1 cellular context compared by ENCODE assay signal in genomic region chr6:30914076-30914853, GRCh38.
TF ChIP-seq lines count a peak whose summit lies in the region.

Gene VARS2 (plus strand): TSS chr6:30914238. CDS start chr6:30914837, 599 bp downstream.

TF ChIP-seq in GM12878, 131 proteins besides CTCF, POLR2A, EP300 and RAD21 (continued from another document and continues in another):
- TF ChIP-seq, protein P1, sequence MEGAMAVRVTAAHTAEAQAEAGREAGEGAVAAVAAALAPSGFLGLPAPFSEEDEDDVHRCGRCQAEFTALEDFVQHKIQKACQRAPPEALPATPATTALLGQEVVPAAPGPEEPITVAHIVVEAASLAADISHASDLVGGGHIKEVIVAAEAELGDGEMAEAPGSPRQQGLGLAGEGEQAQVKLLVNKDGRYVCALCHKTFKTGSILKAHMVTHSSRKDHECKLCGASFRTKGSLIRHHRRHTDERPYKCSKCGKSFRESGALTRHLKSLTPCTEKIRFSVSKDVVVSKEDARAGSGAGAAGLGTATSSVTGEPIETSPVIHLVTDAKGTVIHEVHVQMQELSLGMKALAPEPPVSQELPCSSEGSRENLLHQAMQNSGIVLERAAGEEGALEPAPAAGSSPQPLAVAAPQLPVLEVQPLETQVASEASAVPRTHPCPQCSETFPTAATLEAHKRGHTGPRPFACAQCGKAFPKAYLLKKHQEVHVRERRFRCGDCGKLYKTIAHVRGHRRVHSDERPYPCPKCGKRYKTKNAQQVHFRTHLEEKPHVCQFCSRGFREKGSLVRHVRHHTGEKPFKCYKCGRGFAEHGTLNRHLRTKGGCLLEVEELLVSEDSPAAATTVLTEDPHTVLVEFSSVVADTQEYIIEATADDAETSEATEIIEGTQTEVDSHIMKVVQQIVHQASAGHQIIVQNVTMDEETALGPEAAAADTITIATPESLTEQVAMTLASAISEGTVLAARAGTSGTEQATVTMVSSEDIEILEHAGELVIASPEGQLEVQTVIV (IDR thresholded peaks at IDR 0.05; ENCODE audit: borderline replicate concordance, partially characterized antibody), result no peak
- TF ChIP-seq, protein P2, sequence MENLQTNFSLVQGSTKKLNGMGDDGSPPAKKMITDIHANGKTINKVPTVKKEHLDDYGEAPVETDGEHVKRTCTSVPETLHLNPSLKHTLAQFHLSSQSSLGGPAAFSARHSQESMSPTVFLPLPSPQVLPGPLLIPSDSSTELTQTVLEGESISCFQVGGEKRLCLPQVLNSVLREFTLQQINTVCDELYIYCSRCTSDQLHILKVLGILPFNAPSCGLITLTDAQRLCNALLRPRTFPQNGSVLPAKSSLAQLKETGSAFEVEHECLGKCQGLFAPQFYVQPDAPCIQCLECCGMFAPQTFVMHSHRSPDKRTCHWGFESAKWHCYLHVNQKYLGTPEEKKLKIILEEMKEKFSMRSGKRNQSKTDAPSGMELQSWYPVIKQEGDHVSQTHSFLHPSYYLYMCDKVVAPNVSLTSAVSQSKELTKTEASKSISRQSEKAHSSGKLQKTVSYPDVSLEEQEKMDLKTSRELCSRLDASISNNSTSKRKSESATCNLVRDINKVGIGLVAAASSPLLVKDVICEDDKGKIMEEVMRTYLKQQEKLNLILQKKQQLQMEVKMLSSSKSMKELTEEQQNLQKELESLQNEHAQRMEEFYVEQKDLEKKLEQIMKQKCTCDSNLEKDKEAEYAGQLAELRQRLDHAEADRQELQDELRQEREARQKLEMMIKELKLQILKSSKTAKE (IDR thresholded peaks at IDR 0.05; ENCODE audit: low read depth, poor library complexity, severe bottlenecking), result no peak
- no peak for TF ChIP-seq ZSCAN29 (IDR thresholded peaks at IDR 0.05)
- no peak for TF ChIP-seq SREBF2 (IDR thresholded peaks at IDR 0.05; ENCODE audit: low read length)
- TF ChIP-seq PRDM15 (CRISPR knock-in tag; IDR thresholded peaks at IDR 0.05), result no peak
- no peak for TF ChIP-seq IKZF2 (IDR thresholded peaks at IDR 0.05)
- no peak for TF ChIP-seq PBX3 (IDR thresholded peaks at IDR 0.05; ENCODE audit: insufficient replicate concordance, low read depth, low read length)
- no peak for TF ChIP-seq ATF7 (IDR thresholded peaks at IDR 0.05; ENCODE audit: low read depth)
- TF ChIP-seq, protein P3, sequence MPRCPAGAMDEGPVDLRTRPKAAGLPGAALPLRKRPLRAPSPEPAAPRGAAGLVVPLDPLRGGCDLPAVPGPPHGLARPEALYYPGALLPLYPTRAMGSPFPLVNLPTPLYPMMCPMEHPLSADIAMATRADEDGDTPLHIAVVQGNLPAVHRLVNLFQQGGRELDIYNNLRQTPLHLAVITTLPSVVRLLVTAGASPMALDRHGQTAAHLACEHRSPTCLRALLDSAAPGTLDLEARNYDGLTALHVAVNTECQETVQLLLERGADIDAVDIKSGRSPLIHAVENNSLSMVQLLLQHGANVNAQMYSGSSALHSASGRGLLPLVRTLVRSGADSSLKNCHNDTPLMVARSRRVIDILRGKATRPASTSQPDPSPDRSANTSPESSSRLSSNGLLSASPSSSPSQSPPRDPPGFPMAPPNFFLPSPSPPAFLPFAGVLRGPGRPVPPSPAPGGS (IDR thresholded peaks at IDR 0.05; ENCODE audit: borderline replicate concordance, insufficient read depth, low read depth, low read length, poor library complexity, severe bottlenecking), result peak; percentile 14
- TF ChIP-seq, protein P4, sequence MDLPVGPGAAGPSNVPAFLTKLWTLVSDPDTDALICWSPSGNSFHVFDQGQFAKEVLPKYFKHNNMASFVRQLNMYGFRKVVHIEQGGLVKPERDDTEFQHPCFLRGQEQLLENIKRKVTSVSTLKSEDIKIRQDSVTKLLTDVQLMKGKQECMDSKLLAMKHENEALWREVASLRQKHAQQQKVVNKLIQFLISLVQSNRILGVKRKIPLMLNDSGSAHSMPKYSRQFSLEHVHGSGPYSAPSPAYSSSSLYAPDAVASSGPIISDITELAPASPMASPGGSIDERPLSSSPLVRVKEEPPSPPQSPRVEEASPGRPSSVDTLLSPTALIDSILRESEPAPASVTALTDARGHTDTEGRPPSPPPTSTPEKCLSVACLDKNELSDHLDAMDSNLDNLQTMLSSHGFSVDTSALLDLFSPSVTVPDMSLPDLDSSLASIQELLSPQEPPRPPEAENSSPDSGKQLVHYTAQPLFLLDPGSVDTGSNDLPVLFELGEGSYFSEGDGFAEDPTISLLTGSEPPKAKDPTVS (IDR thresholded peaks at IDR 0.05; ENCODE audit: low read depth, low read length), result no peak
- peak; percentile 63; the same call in 1 of the 2 replicates for TF ChIP-seq POLR2AphosphoS5 (IDR thresholded peaks at IDR 0.05; ENCODE audit: low read length)
- TF ChIP-seq MYC (IDR thresholded peaks at IDR 0.05; ENCODE audit: insufficient read depth, insufficient read length, insufficient replicate concordance, low read length, severe bottlenecking), result no peak
- peak; percentile 93 for TF ChIP-seq IKZF1 (conservative IDR thresholded peaks at IDR 0.05)
- TF ChIP-seq GATAD2B (conservative IDR thresholded peaks at IDR 0.05; ENCODE audit: low read depth), result peak; percentile 85
- no peak for TF ChIP-seq IRF5 (IDR thresholded peaks at IDR 0.05; ENCODE audit: borderline replicate concordance)
- 0 out of 2 replicates have a peak, but pooled peaks have one; percentile 18 for TF ChIP-seq RUNX3 (IDR thresholded peaks at IDR 0.05; ENCODE audit: low read length)
- no peak for TF ChIP-seq ZNF592 (IDR thresholded peaks at IDR 0.05)
- no peak for TF ChIP-seq STAT1 (conservative IDR thresholded peaks at IDR 0.05)
- no peak for TF ChIP-seq TARDBP (IDR thresholded peaks at IDR 0.05; ENCODE audit: borderline replicate concordance)
- TF ChIP-seq MXI1 (IDR thresholded peaks at IDR 0.05; ENCODE audit: low read depth, low read length), result peak; percentile 70; the same call in 1 of the 2 replicates
- no peak for TF ChIP-seq KDM1A (IDR thresholded peaks at IDR 0.05; ENCODE audit: borderline replicate concordance)
- TF ChIP-seq ZNF217 (IDR thresholded peaks at IDR 0.05), result no peak; the same call in 1 of the 2 replicates
- TF ChIP-seq HCFC1 (IDR thresholded peaks at IDR 0.05; ENCODE audit: low read length), result no peak
- TF ChIP-seq DPF2 (IDR thresholded peaks at IDR 0.05), result 0 out of 2 replicates have a peak, but pooled peaks have one; percentile 42
- TF ChIP-seq, protein P5, sequence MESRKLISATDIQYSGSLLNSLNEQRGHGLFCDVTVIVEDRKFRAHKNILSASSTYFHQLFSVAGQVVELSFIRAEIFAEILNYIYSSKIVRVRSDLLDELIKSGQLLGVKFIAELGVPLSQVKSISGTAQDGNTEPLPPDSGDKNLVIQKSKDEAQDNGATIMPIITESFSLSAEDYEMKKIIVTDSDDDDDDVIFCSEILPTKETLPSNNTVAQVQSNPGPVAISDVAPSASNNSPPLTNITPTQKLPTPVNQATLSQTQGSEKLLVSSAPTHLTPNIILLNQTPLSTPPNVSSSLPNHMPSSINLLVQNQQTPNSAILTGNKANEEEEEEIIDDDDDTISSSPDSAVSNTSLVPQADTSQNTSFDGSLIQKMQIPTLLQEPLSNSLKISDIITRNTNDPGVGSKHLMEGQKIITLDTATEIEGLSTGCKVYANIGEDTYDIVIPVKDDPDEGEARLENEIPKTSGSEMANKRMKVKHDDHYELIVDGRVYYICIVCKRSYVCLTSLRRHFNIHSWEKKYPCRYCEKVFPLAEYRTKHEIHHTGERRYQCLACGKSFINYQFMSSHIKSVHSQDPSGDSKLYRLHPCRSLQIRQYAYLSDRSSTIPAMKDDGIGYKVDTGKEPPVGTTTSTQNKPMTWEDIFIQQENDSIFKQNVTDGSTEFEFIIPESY (IDR thresholded peaks at IDR 0.05), result no peak
- no peak for TF ChIP-seq ZNF24 (IDR thresholded peaks at IDR 0.05)
- no peak; the same call in 1 of the 2 replicates for TF ChIP-seq NFIC (IDR thresholded peaks at IDR 0.05; ENCODE audit: low read depth, low read length)
- TF ChIP-seq TCF7 (IDR thresholded peaks at IDR 0.05; ENCODE audit: borderline replicate concordance), result no peak
- TF ChIP-seq, protein P6, sequence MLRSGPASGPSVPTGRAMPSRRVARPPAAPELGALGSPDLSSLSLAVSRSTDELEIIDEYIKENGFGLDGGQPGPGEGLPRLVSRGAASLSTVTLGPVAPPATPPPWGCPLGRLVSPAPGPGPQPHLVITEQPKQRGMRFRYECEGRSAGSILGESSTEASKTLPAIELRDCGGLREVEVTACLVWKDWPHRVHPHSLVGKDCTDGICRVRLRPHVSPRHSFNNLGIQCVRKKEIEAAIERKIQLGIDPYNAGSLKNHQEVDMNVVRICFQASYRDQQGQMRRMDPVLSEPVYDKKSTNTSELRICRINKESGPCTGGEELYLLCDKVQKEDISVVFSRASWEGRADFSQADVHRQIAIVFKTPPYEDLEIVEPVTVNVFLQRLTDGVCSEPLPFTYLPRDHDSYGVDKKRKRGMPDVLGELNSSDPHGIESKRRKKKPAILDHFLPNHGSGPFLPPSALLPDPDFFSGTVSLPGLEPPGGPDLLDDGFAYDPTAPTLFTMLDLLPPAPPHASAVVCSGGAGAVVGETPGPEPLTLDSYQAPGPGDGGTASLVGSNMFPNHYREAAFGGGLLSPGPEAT (IDR thresholded peaks at IDR 0.05; ENCODE audit: low read depth), result no peak
- 0 out of 2 replicates have a peak, but pooled peaks have one; percentile 45 for TF ChIP-seq NR2F1 (conservative IDR thresholded peaks at IDR 0.05)
- TF ChIP-seq SMAD1 (IDR thresholded peaks at IDR 0.05; ENCODE audit: low read depth, partially characterized antibody), result no peak
- no peak for TF ChIP-seq EZH2 (IDR thresholded peaks at IDR 0.05; ENCODE audit: borderline replicate concordance, control insufficient read depth, low read depth, low read length)
- no peak for TF ChIP-seq CEBPB (IDR thresholded peaks at IDR 0.05; ENCODE audit: borderline replicate concordance in 1 of 2, low read depth in 2 of 2, low read length in 2 of 2)
- TF ChIP-seq JUNB (IDR thresholded peaks at IDR 0.05), result no peak
- no peak for TF ChIP-seq ZBED1 (IDR thresholded peaks at IDR 0.05; ENCODE audit: borderline replicate concordance)
- 0 out of 2 replicates have a peak, but pooled peaks have one; percentile 25 for TF ChIP-seq SMAD5 (IDR thresholded peaks at IDR 0.05; ENCODE audit: low read depth)
- TF ChIP-seq RELA (IDR thresholded peaks at IDR 0.05; ENCODE audit: borderline replicate concordance, partially characterized antibody), result no peak
